In the genomic region with DNA sequence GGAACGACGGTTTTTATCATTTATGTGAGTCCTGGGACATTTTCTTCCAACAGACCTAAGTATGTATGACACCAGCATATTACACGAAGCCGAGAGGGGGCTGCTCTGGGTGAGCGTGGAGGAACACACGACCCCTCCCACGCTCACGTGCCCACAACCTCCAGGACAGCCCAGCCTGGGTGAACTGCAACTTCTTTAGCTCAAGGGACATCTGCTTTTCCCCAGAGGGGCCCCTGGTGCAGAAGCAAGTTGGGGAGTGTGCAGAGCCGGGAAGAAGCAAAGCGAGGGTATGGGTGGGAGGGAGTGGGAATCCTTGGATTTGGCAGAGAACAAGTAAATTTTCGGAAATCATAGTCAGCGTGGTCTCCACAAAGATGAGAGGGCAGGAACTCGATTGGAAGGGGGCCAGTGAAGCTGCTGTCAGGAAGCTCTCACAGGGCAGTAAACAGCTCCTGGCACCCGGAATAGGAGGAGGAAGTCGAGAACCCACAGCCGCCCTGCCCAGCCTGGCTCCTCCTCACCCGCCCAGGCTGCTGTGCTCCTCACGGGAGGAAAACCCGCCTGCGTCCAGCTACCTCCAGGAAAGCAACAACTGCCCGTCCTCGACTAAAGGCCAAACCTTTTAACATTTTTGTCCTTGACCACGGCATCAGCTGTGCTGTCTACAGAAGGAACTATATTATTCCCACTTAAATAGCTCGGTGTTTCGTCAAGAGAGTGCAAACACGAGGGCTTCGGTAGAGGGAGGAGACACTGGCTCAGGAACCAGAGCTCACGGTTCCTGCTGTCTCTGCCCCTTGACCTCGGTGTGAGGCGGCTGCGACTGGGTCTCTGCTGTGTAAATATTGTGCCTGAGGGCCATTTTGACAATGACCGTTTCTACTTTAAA, we compare ENCODE assay signal across 8 cellular contexts. TPM values are rescaled to one million over a fixed set of nuclear protein-coding genes. Genes with fewer than 3 reads are reported as not detected.
DNase-seq lines count a peak whose midpoint lies in the region; ATAC-seq, FAIRE-seq and TF ChIP-seq lines count a peak whose summit lies in the region.

No MANE protein-coding gene starts in this region.

- H3K27me3 ChIP-seq in bronchial epithelial cell (ENCODE audit: control insufficient read depth, insufficient read depth, low read length) (no peaks in the 10 kb centered on the region), BE2C (no peaks in the 10 kb centered on the region)

- H3K36me3 ChIP-seq in bronchial epithelial cell (ENCODE audit: control insufficient read depth, insufficient read depth, low read length) (no peaks in the 10 kb centered on the region), BE2C (no peaks in the 10 kb centered on the region)

- no peaks in the 10 kb centered on the region for H3K9me3 ChIP-seq in BE2C

- ATAC-seq in GM18907 (IDR thresholded peaks at IDR 0.05; ENCODE audit: unreplicated experiment): no peak

- TF ChIP-seq CTCF in bronchial epithelial cell (IDR thresholded peaks at IDR 0.05; ENCODE audit: insufficient read depth, low read length, severe bottlenecking) (no peak), BE2C (IDR thresholded peaks at IDR 0.05; ENCODE audit: low read depth, low read length) (no peak)

- peak overlapping the region; percentile 13 for H3K4me3 ChIP-seq in bronchial epithelial cell (ENCODE audit: low read depth, low read length)
- H3K4me3 ChIP-seq in BE2C (ENCODE audit: low read depth, low read length): no peak overlapping the region

- DNase-seq in DMS153 treated with DMSO at 0.1 percent for 48 hours (lab: John Stamatoyannopoulos, UW; ENCODE audit: unreplicated experiment): peak; percentile 58
- DNase-seq in NOMO-1 (lab: John Stamatoyannopoulos, UW; ENCODE audit: unreplicated experiment in 2 of 2): peak; percentile 59 to 63
- DNase-seq in bronchial epithelial cell (ENCODE audit: low read depth): peak; percentile 8
- peak; percentile 38 for DNase-seq in myocyte (ENCODE audit: low read depth)
- no peak for DNase-seq in BE2C
- no peak for DNase-seq in mesenteric fat pad (ENCODE audit: low spot score)
- no peak for DNase-seq in NCI-H128 (lab: John Stamatoyannopoulos, UW; ENCODE audit: unreplicated experiment)

- no peak for FAIRE-seq in bronchial epithelial cell (lab: Jason Lieb, UNC)

- H3K4me1 ChIP-seq in BE2C: peaks cover 5% of the 10 kb centered on the region; the same call in 1 of the 2 replicates

RNA-seq across cellular contexts. Expression of gene CFAP97D2, which starts 17.2 kb away (rescaled TPM):
- total RNA-seq in bronchial epithelial cell: not detected in 2 replicates
- total RNA-seq in myocyte: not detected in 2 replicates
- polyA plus RNA-seq in myocyte (2012): not detected
- not detected for polyA plus RNA-seq in BE2C (2012; ENCODE audit: insufficient read depth, insufficient read length, low read depth)
- total RNA-seq in mesenteric fat pad: not detected

RNA-seq across cellular contexts. Expression of gene RASA3, which starts 29.5 kb away (rescaled TPM):
- total RNA-seq in bronchial epithelial cell (1.2 and 2.6 TPM in 2 replicates), myocyte (32.1 and 36.0 TPM in 2 replicates), mesenteric fat pad (102 TPM)
- polyA plus RNA-seq in myocyte (2012): 37.1 TPM
- polyA plus RNA-seq in BE2C (2012; ENCODE audit: insufficient read depth, insufficient read length, low read depth): 5.1 TPM

Comparison
In these comparisons a context has a peak if more than half of its experiments do, and no peak if none do; other contexts are left out.
1. DNase-seq: peak in DMS153 treated with DMSO at 0.1 percent for 48 hours (single experiment), NOMO-1 (2 of 2), bronchial epithelial cell (single experiment) and myocyte (single experiment); none in BE2C (single experiment), mesenteric fat pad (single experiment) and NCI-H128 (single experiment).